ENCODE assay signal across 20 cellular contexts in the genomic region with DNA sequence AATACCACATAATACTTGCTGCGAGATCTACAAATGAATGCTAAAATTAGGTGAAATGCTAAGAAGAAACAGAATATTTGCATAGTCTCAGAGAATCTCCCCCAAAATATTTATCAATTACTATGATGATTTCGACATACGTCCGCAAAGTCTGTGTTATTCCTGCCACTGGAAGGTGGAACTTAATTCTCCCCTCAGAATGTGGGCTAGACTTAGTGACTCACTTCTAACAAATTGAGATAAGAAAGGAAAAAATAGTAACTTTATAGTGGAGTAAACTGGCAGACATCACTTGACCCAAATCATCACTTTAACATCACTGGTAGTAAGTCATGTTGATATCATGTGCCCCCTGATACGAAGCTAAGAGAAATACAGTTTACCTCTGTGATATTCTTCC. TPM values are rescaled to one million over a fixed set of nuclear protein-coding genes. Genes with fewer than 3 reads are reported as not detected.
DNase-seq lines count a peak whose midpoint lies in the region; ATAC-seq and TF ChIP-seq lines count a peak whose summit lies in the region.
"Had no signal": no experiment of that assay in that cellular context is flagged by ENCODE, and none has a peak within 500 bp of the region (broad histone marks: within the 10 kb centered on the region; RNA-seq: fewer than 3 reads in every experiment).

No MANE protein-coding gene starts in this region.

- H3K4me1 ChIP-seq in RWPE2 (ENCODE audit: insufficient read depth, poor library complexity, severe bottlenecking) (peaks cover 30% of the 10 kb centered on the region), fibroblast of lung (ENCODE audit: control insufficient read depth, extremely low read depth, insufficient read depth, low read length) (no peaks in the 10 kb centered on the region), gastrocnemius medialis (peaks cover 10% of the 10 kb centered on the region in 2 donors)

- no peak overlapping the region for H3K4me2 ChIP-seq in fibroblast of lung (ENCODE audit: extremely low read depth, insufficient read depth, low read length)
- H3K4me2 ChIP-seq: BLaER1 treated with 17β-estradiol and CSF1 and Interleukin-3, amounts not matched to agents 10 nM and 100 nM had no signal

- no peaks in the 10 kb centered on the region for H4K20me1 ChIP-seq in fibroblast of lung (ENCODE audit: control insufficient read depth, extremely low read depth, insufficient read depth, low read length)

- TF ChIP-seq CTCF in RWPE2 (IDR thresholded peaks at IDR 0.05; ENCODE audit: poor library complexity, severe bottlenecking) (no peak), fibroblast of lung (conservative IDR thresholded peaks at IDR 0.05 in 1 of 2, IDR thresholded peaks at IDR 0.05 in 1 of 2; ENCODE audit: low read depth in 1 of 2, low read length in 2 of 2) (no peak), gastrocnemius medialis (IDR thresholded peaks at IDR 0.05 in 4 of 5, conservative IDR thresholded peaks at IDR 0.05 in 1 of 5) (no peak)

- no peak for TF ChIP-seq POLR2A in gastrocnemius medialis (IDR thresholded peaks at IDR 0.05)

- intact Hi-C loops in gastrocnemius medialis (cut with DNase I; ENCODE audit: low total_unique reads): loop anchor here (1.0 kb wide), 1 partner anchor 8 kb away; no protein-coding TSS in a partner anchor

- H3K4me3 ChIP-seq in RWPE2 (ENCODE audit: severe bottlenecking): no peak overlapping the region
- no peak overlapping the region for H3K4me3 ChIP-seq in fibroblast of lung (replicated peaks in 1 of 4; ENCODE audit: control extremely low read depth in 1 of 4, insufficient read depth in 1 of 4, low read depth in 3 of 4, low read length in 4 of 4)
- no peak overlapping the region for H3K4me3 ChIP-seq in gastrocnemius medialis
- H3K4me3 ChIP-seq: BLaER1 treated with 17β-estradiol and CSF1 and Interleukin-3, amounts not matched to agents 10 nM and 100 nM; psoas muscle; tibial artery had no signal

- H3K9ac ChIP-seq in fibroblast of lung (ENCODE audit: insufficient read depth, low read length): no peak overlapping the region
- H3K9ac ChIP-seq: BLaER1 treated with 17β-estradiol and CSF1 and Interleukin-3, amounts not matched to agents 10 nM and 100 nM had no signal

- DNase-seq in SIG-M5 treated with dmso at 0.1 percent for 504 hours (lab: John Stamatoyannopoulos, UW; ENCODE audit: unreplicated experiment) (peak; percentile 32), SIG-M5 (lab: John Stamatoyannopoulos, UW) (no peak), RWPE2 (ENCODE audit: low spot score) (no peak), fibroblast of lung (ENCODE audit: low read depth in 2 of 2) (peak; percentile 48 to 67), gastrocnemius medialis (no peak), middle frontal gyrus (ENCODE audit: extremely low spot score, low spot score) (no peak)
- DNase-seq: activated CD8-positive, alpha-beta memory T cell treated with anti-CD3 and anti-CD28 coated beads, Interleukin-2, amount 10 ng/mL, durations not matched to agents 7 days and 5 days; amygdala; KG1; NCI-H146; psoas muscle; SHP77; stimulated activated CD4-positive, alpha-beta T cell treated with anti-CD3 and anti-CD28 coated beads, Interleukin-12 subunit alpha, Interleukin-12 subunit beta, amount 100 ng/mL, for 4 hours; T1000; tibial artery had no signal

- H3K36me3 ChIP-seq in RWPE2 (ENCODE audit: low read depth) (peaks cover 17% of the 10 kb centered on the region), fibroblast of lung (ENCODE audit: control insufficient read depth, insufficient read depth, low read length) (no peaks in the 10 kb centered on the region), gastrocnemius medialis (peaks cover 0 to 49% of the 10 kb centered on the region in 2 donors)

- peak overlapping the region; percentile 75 for H3K27ac ChIP-seq in RWPE2 (ENCODE audit: poor library complexity, severe bottlenecking)
- H3K27ac ChIP-seq in fibroblast of lung (ENCODE audit: insufficient read depth, low read length): no peak overlapping the region
- peak overlapping the region; percentile 35 to 84 (median 82) for H3K27ac ChIP-seq in gastrocnemius medialis
- H3K27ac ChIP-seq: 22Rv1; BLaER1 treated with 17β-estradiol and CSF1 and Interleukin-3, amounts not matched to agents 10 nM and 100 nM; psoas muscle; tibial artery had no signal

- no peaks in the 10 kb centered on the region for H3K9me3 ChIP-seq in RWPE2 (ENCODE audit: severe bottlenecking)
- no peaks in the 10 kb centered on the region for H3K9me3 ChIP-seq in fibroblast of lung (ENCODE audit: control insufficient read depth, insufficient read depth, low read depth, low read length)
- H3K9me3 ChIP-seq in gastrocnemius medialis: no peaks in the 10 kb centered on the region
- H3K9me3 ChIP-seq: BLaER1 treated with 17β-estradiol and CSF1 and Interleukin-3, amounts not matched to agents 10 nM and 100 nM; psoas muscle; tibial artery had no signal

- H3K27me3 ChIP-seq in RWPE2 (ENCODE audit: insufficient read depth, poor library complexity, severe bottlenecking) (no peaks in the 10 kb centered on the region), fibroblast of lung (ENCODE audit: control insufficient read depth, insufficient read depth, low read length) (no peaks in the 10 kb centered on the region), gastrocnemius medialis (no peaks in the 10 kb centered on the region)
- H3K27me3 ChIP-seq: BLaER1 treated with 17β-estradiol and CSF1 and Interleukin-3, amounts not matched to agents 10 nM and 100 nM; tibial artery had no signal

- ATAC-seq in RWPE2 (ENCODE audit: low read depth): no peak
- no peak for ATAC-seq in gastrocnemius medialis
- ATAC-seq in HG02642 (IDR thresholded peaks at IDR 0.05; ENCODE audit: poor library complexity, unreplicated experiment): no peak
- ATAC-seq in GM21515 (IDR thresholded peaks at IDR 0.05; ENCODE audit: unreplicated experiment): no peak
- ATAC-seq: activated CD8-positive, alpha-beta memory T cell treated with anti-CD3 and anti-CD28 coated beads, Interleukin-2, amount 10 ng/mL, durations not matched to agents 7 days and 5 days; psoas muscle; stimulated activated memory B cell treated with anti-CD40 and anti-IgM and Interleukin-4, amounts not matched to agents 10 μg/mL and 1 μg/mL and 100 μg/mL, for 72 hours had no signal

- in situ Hi-C loops in gastrocnemius medialis (cut with MboI; ENCODE audit: low sequenced_read_pairs in 4 of 4): no loop called here

- H3K79me2 ChIP-seq in fibroblast of lung (ENCODE audit: control insufficient read depth, insufficient read depth, low read length): no peaks in the 10 kb centered on the region

- no peak overlapping the region for H2AFZ ChIP-seq in fibroblast of lung (ENCODE audit: low read length)

RNA-seq across cellular contexts. Expression of a gene that starts 23.4 kb away (rescaled TPM):
- total RNA-seq in fibroblast of lung (129 and 130 TPM in 2 replicates), gastrocnemius medialis (100 to 1,000 TPM; 719 to 936 (median 781) TPM)
- polyA plus RNA-seq in fibroblast of lung: 137 and 151 TPM in 2 replicates
- 100 and 104 TPM in 2 replicates for polyA plus RNA-seq in fibroblast of lung (2012)
- 41.0 and 44.3 TPM in 2 replicates for polyA minus RNA-seq in fibroblast of lung (ENCODE audit: low replicate concordance)

RNA-seq across cellular contexts. Expression of a gene that starts 23.8 kb away (rescaled TPM):
- total RNA-seq in fibroblast of lung: 144 and 162 TPM in 2 replicates
- 155 and 171 TPM in 2 replicates for polyA plus RNA-seq in fibroblast of lung
- 159 and 167 TPM in 2 replicates for polyA plus RNA-seq in fibroblast of lung (2012)
- polyA minus RNA-seq in fibroblast of lung (ENCODE audit: low replicate concordance): 181 and 203 TPM in 2 replicates
- total RNA-seq in gastrocnemius medialis: 100 to 1,000 TPM; 443 to 480 (median 462) TPM

Comparison
In these comparisons a context has a peak if more than half of its experiments do, and no peak if none do; other contexts are left out.
1. DNase-seq: peak in SIG-M5 treated with dmso at 0.1 percent for 504 hours (single experiment) and fibroblast of lung (2 of 2); none in SIG-M5 (single experiment), RWPE2 (single experiment), gastrocnemius medialis (0 of 2) and middle frontal gyrus (single experiment).